ENCODE assay signal across 12 cellular contexts in genomic region chr6:83086751-83087150, GRCh38. TPM values are rescaled to one million over a fixed set of nuclear protein-coding genes. Genes with fewer than 3 reads are reported as not detected.
DNase-seq lines count a peak whose midpoint lies in the region; ATAC-seq and TF ChIP-seq lines count a peak whose summit lies in the region.
"Had no signal": no experiment of that assay in that cellular context is flagged by ENCODE, and none has a peak within 500 bp of the region (broad histone marks: within the 10 kb centered on the region; RNA-seq: fewer than 3 reads in every experiment).

No MANE protein-coding gene starts in this region.

- no peak overlapping the region for H3K4me2 ChIP-seq in OCI-LY7 (ENCODE audit: low read length)

- 70 to 83% methylated on average over 2 of the region's 2 CpGs for WGBS in sigmoid colon, 2 donors

- TF ChIP-seq CTCF in sigmoid colon (IDR thresholded peaks at IDR 0.05) (no peak), OCI-LY7 (conservative IDR thresholded peaks at IDR 0.05; ENCODE audit: low read length) (no peak)

- no peak overlapping the region for H2AFZ ChIP-seq in OCI-LY7 (ENCODE audit: low read length)

- peak overlapping the region; percentile 4 for H3K27ac Mint-ChIP-seq in activated naive CD8-positive, alpha-beta T cell treated with anti-CD3 and anti-CD28 coated beads, Interleukin-2, amount 50 U/mL, for 24 hours

- peak; percentile 99 for ATAC-seq in GM18520 (IDR thresholded peaks at IDR 0.05; ENCODE audit: unreplicated experiment)
- peak; percentile 99 for ATAC-seq in GM19463 (IDR thresholded peaks at IDR 0.05; ENCODE audit: unreplicated experiment)
- peak; percentile 97 for ATAC-seq in HG03045 (IDR thresholded peaks at IDR 0.05; ENCODE audit: unreplicated experiment)
- ATAC-seq in activated naive CD8-positive, alpha-beta T cell treated with anti-CD3 and anti-CD28 coated beads, Interleukin-2, amount 50 U/mL, for 24 hours: peak; percentile 63
- no peak for ATAC-seq in SK-N-SH treated with all-trans-retinoic acid at 6 μM for 48 hours
- ATAC-seq: gastroesophageal sphincter had no signal

- H3K36me3 ChIP-seq in sigmoid colon (no peaks in the 10 kb centered on the region), OCI-LY7 (ENCODE audit: insufficient read depth, low read length) (no peaks in the 10 kb centered on the region; the same call in 1 of the 2 replicates)
- H3K36me3 ChIP-seq: gastroesophageal sphincter had no signal

- no peaks in the 10 kb centered on the region for H3K79me2 ChIP-seq in OCI-LY7 (ENCODE audit: insufficient read depth, low read depth, low read length)

- H3K4me1 ChIP-seq in sigmoid colon: peaks cover 0 to 19% (median 6%) of the 10 kb centered on the region in 4 donors
- H3K4me1 ChIP-seq in OCI-LY7 (ENCODE audit: insufficient read depth, low read length, poor library complexity, severe bottlenecking): no peaks in the 10 kb centered on the region

- H3K27ac ChIP-seq in sigmoid colon: no peak overlapping the region
- no peak overlapping the region for H3K27ac ChIP-seq in OCI-LY7 (ENCODE audit: low read depth, low read length, poor library complexity, severe bottlenecking)
- H3K27ac ChIP-seq: gastroesophageal sphincter had no signal

- POLR2A ChIA-PET in OCI-LY7 (lab: Charles Lee): no interaction called here

- peaks cover 4% of the 10 kb centered on the region for H3K36me3 Mint-ChIP-seq in activated naive CD8-positive, alpha-beta T cell treated with anti-CD3 and anti-CD28 coated beads, Interleukin-2, amount 50 U/mL, for 24 hours (ENCODE audit: low read depth)

- no peaks in the 10 kb centered on the region for H3K9me2 ChIP-seq in OCI-LY7 (ENCODE audit: insufficient read depth, low read length)

- no peak for TF ChIP-seq POLR2A in sigmoid colon (IDR thresholded peaks at IDR 0.05)

- no TSS peak for BruUV-seq in OCI-LY7 (replicated peaks; lab: Mats Ljungman, UMichigan)

- peaks cover 21% of the 10 kb centered on the region for H3K4me1 Mint-ChIP-seq in activated naive CD8-positive, alpha-beta T cell treated with anti-CD3 and anti-CD28 coated beads, Interleukin-2, amount 50 U/mL, for 24 hours

- H3K9me3 Mint-ChIP-seq in activated naive CD8-positive, alpha-beta T cell treated with anti-CD3 and anti-CD28 coated beads, Interleukin-2, amount 50 U/mL, for 24 hours: no peaks in the 10 kb centered on the region

- H3K9me3 ChIP-seq in sigmoid colon: no peaks in the 10 kb centered on the region
- no peaks in the 10 kb centered on the region for H3K9me3 ChIP-seq in OCI-LY7 (ENCODE audit: low read length)
- H3K9me3 ChIP-seq: gastroesophageal sphincter had no signal

- no peaks in the 10 kb centered on the region for H3K27me3 ChIP-seq in sigmoid colon
- H3K27me3 ChIP-seq: gastroesophageal sphincter had no signal

- H3K27me3 Mint-ChIP-seq in activated naive CD8-positive, alpha-beta T cell treated with anti-CD3 and anti-CD28 coated beads, Interleukin-2, amount 50 U/mL, for 24 hours: no peaks in the 10 kb centered on the region
- H3K27me3 Mint-ChIP-seq: brain had no signal

- TF ChIP-seq EP300 in sigmoid colon (IDR thresholded peaks at IDR 0.05): no peak

- CTCF ChIA-PET in OCI-LY7 (lab: Charles Lee; ENCODE audit: unreplicated experiment): no interaction called here

- H3K4me3 Mint-ChIP-seq in activated naive CD8-positive, alpha-beta T cell treated with anti-CD3 and anti-CD28 coated beads, Interleukin-2, amount 50 U/mL, for 24 hours: peak overlapping the region; percentile 41
- H3K4me3 Mint-ChIP-seq: brain had no signal

- H4K20me1 ChIP-seq in OCI-LY7 (ENCODE audit: insufficient read depth, low read length): peaks cover 3% of the 10 kb centered on the region; the same call in 1 of the 2 replicates

- DNase-seq in activated naive CD8-positive, alpha-beta T cell treated with anti-CD3 and anti-CD28 coated beads, Interleukin-2, amount 50 U/mL, for 24 hours: no peak
- DNase-seq in sigmoid colon (no peak), OCI-LY7 (ENCODE audit: low spot score) (no peak), NCI-H510A (lab: John Stamatoyannopoulos, UW) (no peak)
- DNase-seq: NCI-H69; stimulated activated CD4-positive, alpha-beta T cell treated with anti-CD3 and anti-CD28 coated beads, Interleukin-2, amount 100 ng/mL, for 24 hours had no signal

- intact Hi-C loops in sigmoid colon (cut with DNase I): no loop called here
- intact Hi-C loops in OCI-LY7 (cut with micrococcal nuclease; ENCODE audit: unreplicated experiment): no loop called here

- H3K4me3 ChIP-seq in sigmoid colon (no peak overlapping the region), OCI-LY7 (ENCODE audit: low read depth, low read length, poor library complexity, severe bottlenecking) (no peak overlapping the region)
- H3K4me3 ChIP-seq: gastroesophageal sphincter had no signal

TF ChIP-seq in SK-N-SH treated with all-trans-retinoic acid at 6 μM for 48 hours, 23 proteins besides CTCF, POLR2A, EP300 and RAD21 (continues in another document):
- TF ChIP-seq TOX (CRISPR knock-in tag; IDR thresholded peaks at IDR 0.05; ENCODE audit: borderline replicate concordance) (no peak), ZFP3 (CRISPR knock-in tag; IDR thresholded peaks at IDR 0.05) (no peak), CREB5 (CRISPR knock-in tag; IDR thresholded peaks at IDR 0.05; ENCODE audit: low read depth) (no peak), PPARA (CRISPR knock-in tag; IDR thresholded peaks at IDR 0.05; ENCODE audit: borderline replicate concordance) (no peak), ISL1 (CRISPR knock-in tag; IDR thresholded peaks at IDR 0.05) (no peak), OSR1 (CRISPR knock-in tag; IDR thresholded peaks at IDR 0.05) (no peak), GLIS3 (CRISPR knock-in tag; IDR thresholded peaks at IDR 0.05) (no peak), TSHZ2 (CRISPR knock-in tag; IDR thresholded peaks at IDR 0.05) (no peak), ESRRG (CRISPR knock-in tag; IDR thresholded peaks at IDR 0.05) (no peak), BACH2 (CRISPR knock-in tag; IDR thresholded peaks at IDR 0.05; ENCODE audit: borderline replicate concordance) (no peak)
- TF ChIP-seq, protein P1, sequence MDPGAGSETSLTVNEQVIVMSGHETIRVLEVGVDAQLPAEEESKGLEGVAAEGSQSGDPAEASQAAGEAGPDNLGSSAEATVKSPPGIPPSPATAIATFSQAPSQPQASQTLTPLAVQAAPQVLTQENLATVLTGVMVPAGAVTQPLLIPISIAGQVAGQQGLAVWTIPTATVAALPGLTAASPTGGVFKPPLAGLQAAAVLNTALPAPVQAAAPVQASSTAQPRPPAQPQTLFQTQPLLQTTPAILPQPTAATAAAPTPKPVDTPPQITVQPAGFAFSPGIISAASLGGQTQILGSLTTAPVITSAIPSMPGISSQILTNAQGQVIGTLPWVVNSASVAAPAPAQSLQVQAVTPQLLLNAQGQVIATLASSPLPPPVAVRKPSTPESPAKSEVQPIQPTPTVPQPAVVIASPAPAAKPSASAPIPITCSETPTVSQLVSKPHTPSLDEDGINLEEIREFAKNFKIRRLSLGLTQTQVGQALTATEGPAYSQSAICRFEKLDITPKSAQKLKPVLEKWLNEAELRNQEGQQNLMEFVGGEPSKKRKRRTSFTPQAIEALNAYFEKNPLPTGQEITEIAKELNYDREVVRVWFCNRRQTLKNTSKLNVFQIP (CRISPR knock-in tag; IDR thresholded peaks at IDR 0.05; ENCODE audit: borderline replicate concordance, low read depth): no peak

RNA-seq across cellular contexts. Expression of gene DOP1A, which starts 19.3 kb away (rescaled TPM):
- total RNA-seq in sigmoid colon: 10 to 100 TPM; 26.1 to 33.9 (median 28.4) TPM
- polyA plus RNA-seq in sigmoid colon: 1 to 10 TPM; 4.8 to 8.4 (median 5.8) TPM
- total RNA-seq in OCI-LY7 (2014; rRNA removed; shearing (Covaris generic)): 21.4 and 25.6 TPM in 2 replicates
- total RNA-seq in OCI-LY7 (2022): 24.4 and 25.2 TPM in 2 replicates

RNA-seq across cellular contexts. Expression of gene UBE3D, which starts 21.1 kb away (rescaled TPM):
- total RNA-seq in sigmoid colon (10 to 100 TPM in 2 of 4 donors, 1 to 10 TPM in 2; 8.0 to 10.7 (median 9.6) TPM), OCI-LY7 (2022) (10.4 and 11.0 TPM in 2 replicates)
- 1 to 10 TPM; 1.6 to 5.4 (median 2.7) TPM for polyA plus RNA-seq in sigmoid colon
- total RNA-seq in OCI-LY7 (2014; rRNA removed; shearing (Covaris generic)): 14.9 and 15.1 TPM in 2 replicates
